21 cellular contexts compared by ENCODE assay signal in the genomic region with DNA sequence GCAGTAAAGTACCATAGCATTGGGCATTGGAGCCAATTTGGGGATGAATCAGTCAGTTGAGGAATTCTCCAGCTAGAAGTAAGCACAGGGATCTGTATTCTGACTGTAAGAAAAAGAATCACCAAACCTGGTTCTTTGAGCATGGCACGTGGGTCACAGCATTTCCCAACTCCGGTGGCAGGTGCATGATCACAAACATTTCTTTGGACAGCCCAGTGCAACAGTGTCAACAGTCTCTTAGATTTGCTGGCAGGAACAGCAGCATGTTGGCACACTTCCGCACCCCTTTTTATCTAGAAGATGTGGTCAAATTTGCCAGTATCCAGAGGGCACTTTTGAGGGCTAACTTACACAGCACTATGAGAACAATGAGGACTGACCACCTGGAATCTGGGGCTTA.
"Had no signal": no experiment of that assay in that cellular context is flagged by ENCODE, and none has a peak within 500 bp of the region (broad histone marks: within the 10 kb centered on the region; RNA-seq: fewer than 3 reads in every experiment).

No MANE protein-coding gene starts in this region.

- H3K4me3 ChIP-seq: coronary artery, dorsolateral prefrontal cortex, esophagus muscularis mucosa, gastroesophageal sphincter, heart left ventricle, left ventricle myocardium inferior, lower lobe of right lung, mucosa of descending colon had no signal

- DNase-seq: dermis blood vessel endothelial cell; dorsolateral prefrontal cortex; effector CD4-positive, alpha-beta T cell; effector memory CD4-positive, alpha-beta T cell; foreskin keratinocyte; heart left ventricle; hippocampal formation; left cardiac atrium; left ventricle myocardium inferior; lower lobe of right lung; mesenchymal stem cell; mucosa of descending colon; naive B cell had no signal

- FAIRE-seq: colon, endothelial cell of umbilical vein, frontal cortex, islet of Langerhans, keratinocyte had no signal

- ATAC-seq: foreskin keratinocyte, gastroesophageal sphincter, heart left ventricle, left cardiac atrium, lower lobe of right lung, mucosa of descending colon had no signal

- H3K9me3 ChIP-seq: esophagus muscularis mucosa, gastroesophageal sphincter, lower lobe of right lung, mucosa of descending colon had no signal

- H3K36me3 ChIP-seq: esophagus muscularis mucosa, gastroesophageal sphincter, heart left ventricle, left ventricle myocardium inferior, lower lobe of right lung had no signal

- H3K27me3 ChIP-seq: dorsolateral prefrontal cortex, esophagus muscularis mucosa, foreskin keratinocyte, gastroesophageal sphincter, heart left ventricle had no signal

- H3K27ac ChIP-seq: coronary artery, dorsolateral prefrontal cortex, esophagus muscularis mucosa, foreskin keratinocyte, gastroesophageal sphincter, heart left ventricle, left ventricle myocardium inferior, lower lobe of right lung had no signal

- H3K4me1 ChIP-seq: esophagus muscularis mucosa, foreskin keratinocyte, gastroesophageal sphincter, heart left ventricle, left ventricle myocardium inferior, lower lobe of right lung had no signal
